ENCODE assay signal across 26 cellular contexts in the genomic region with DNA sequence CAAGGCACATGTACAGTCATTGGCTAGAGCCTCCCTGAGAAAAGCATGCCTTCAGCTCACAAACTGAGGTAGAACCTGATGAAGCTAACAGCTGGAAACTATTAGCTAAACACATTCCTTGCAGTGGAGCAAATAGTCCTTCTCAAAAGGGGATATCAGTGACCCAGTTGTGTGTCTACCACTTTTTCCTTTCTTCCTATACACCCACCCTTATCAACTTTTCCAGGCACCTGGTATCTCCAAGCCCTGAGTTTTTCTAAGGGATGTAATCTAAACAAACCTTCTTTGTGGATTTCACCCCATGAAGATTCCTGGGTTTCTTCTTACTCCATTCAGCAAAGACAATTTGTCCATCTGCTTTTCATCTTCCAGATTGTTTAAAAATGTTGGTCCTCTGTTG.
"Had no signal": no experiment of that assay in that cellular context is flagged by ENCODE, and none has a peak within 500 bp of the region (broad histone marks: within the 10 kb centered on the region; RNA-seq: fewer than 3 reads in every experiment).

No MANE protein-coding gene starts in this region.

- DNase-seq: stimulated activated CD4-positive, alpha-beta T cell treated with anti-CD3 and anti-CD28 coated beads, Interleukin-2, amount 100 ng/mL, for 48 hours; stimulated activated CD4-positive, alpha-beta T cell treated with anti-CD3 and anti-CD28 coated beads, Interleukin-4, amount 100 ng/mL, for 1 hour; stimulated activated CD4-positive, alpha-beta T cell treated with anti-CD3 and anti-CD28 coated beads, Interleukin-4, amount 100 ng/mL, for 24 hours; stimulated activated CD4-positive, alpha-beta T cell treated with anti-CD3 and anti-CD28 coated beads, Interleukin-4, amount 100 ng/mL, for 4 hours; stimulated activated CD8-positive, alpha-beta memory T cell treated with anti-CD3 and anti-CD28 coated beads, Interleukin-4, amount 100 ng/mL, for 48 hours; stimulated activated naive B cell treated with anti-CD40 and anti-IgM and Interleukin-4, amounts not matched to agents 10 μg/mL and 1 μg/mL and 100 μg/mL, for 72 hours; stimulated activated naive CD4-positive, alpha-beta T cell; stimulated activated naive CD4-positive, alpha-beta T cell treated with Interleukin-2 at 50 U/mL for 16 hours; stimulated activated naive CD8-positive, alpha-beta T cell treated with anti-CD3 and anti-CD28 coated beads, Interleukin-15, amount 100 ng/mL, for 72 hours; stimulated activated naive CD8-positive, alpha-beta T cell treated with anti-CD3 and anti-CD28 coated beads, Interleukin-15, Interleukin-2, amounts not matched to agents 100 U/mL and 50 U/mL, for 24 hours; stomach; substantia nigra; testis; thyroid gland; tibial artery; transverse colon; upper lobe of left lung; upper lobe of right lung; uterus had no signal

- H3K27ac ChIP-seq: stomach, suprapubic skin, testis, thoracic aorta, thyroid gland, tibial artery, tibial nerve, transverse colon, upper lobe of left lung, upper lobe of right lung, uterus, vagina had no signal

- H3K27ac Mint-ChIP-seq: stimulated activated memory B cell treated with anti-CD40 and anti-IgM and Interleukin-4, amounts not matched to agents 10 μg/mL and 1 μg/mL and 100 μg/mL, for 72 hours; stimulated activated naive B cell treated with anti-CD40 and anti-IgM and Interleukin-4, amounts not matched to agents 10 μg/mL and 1 μg/mL and 100 μg/mL, for 72 hours; stimulated activated naive CD8-positive, alpha-beta T cell treated with anti-CD3 and anti-CD28 coated beads, Interleukin-15, amount 100 ng/mL, for 72 hours; stimulated activated naive CD8-positive, alpha-beta T cell treated with anti-CD3 and anti-CD28 coated beads, Interleukin-15, Interleukin-2, amounts not matched to agents 100 ng/mL and 50 ng/mL, for 24 hours; type B pancreatic cell had no signal

- ATAC-seq: stimulated activated memory B cell treated with anti-CD40 and anti-IgM and Interleukin-4, amounts not matched to agents 10 μg/mL and 1 μg/mL and 100 μg/mL, for 72 hours; stimulated activated naive B cell treated with anti-CD40 and anti-IgM and Interleukin-4, amounts not matched to agents 10 μg/mL and 1 μg/mL and 100 μg/mL, for 72 hours; stimulated activated naive CD8-positive, alpha-beta T cell treated with anti-CD3 and anti-CD28 coated beads, Interleukin-15, amount 100 ng/mL, for 72 hours; stimulated activated naive CD8-positive, alpha-beta T cell treated with anti-CD3 and anti-CD28 coated beads, Interleukin-15, Interleukin-2, amounts not matched to agents 100 U/mL and 50 U/mL, for 24 hours; upper lobe of right lung had no signal

- H3K9me3 Mint-ChIP-seq: stimulated activated memory B cell treated with anti-CD40 and anti-IgM and Interleukin-4, amounts not matched to agents 10 μg/mL and 1 μg/mL and 100 μg/mL, for 72 hours; stimulated activated naive B cell treated with anti-CD40 and anti-IgM and Interleukin-4, amounts not matched to agents 10 μg/mL and 1 μg/mL and 100 μg/mL, for 72 hours; stimulated activated naive CD8-positive, alpha-beta T cell treated with anti-CD3 and anti-CD28 coated beads, Interleukin-15, amount 100 ng/mL, for 72 hours; stimulated activated naive CD8-positive, alpha-beta T cell treated with anti-CD3 and anti-CD28 coated beads, Interleukin-15, Interleukin-2, amounts not matched to agents 100 ng/mL and 50 ng/mL, for 24 hours; type B pancreatic cell had no signal

- H3K36me3 ChIP-seq: stomach, suprapubic skin, thoracic aorta, thyroid gland, tibial artery, tibial nerve, transverse colon, upper lobe of left lung, upper lobe of right lung, uterus, vagina had no signal

- H3K9me3 ChIP-seq: stomach, suprapubic skin, testis, thoracic aorta, thyroid gland, tibial artery, tibial nerve, transverse colon, upper lobe of left lung, upper lobe of right lung, uterus, vagina had no signal

- H3K36me3 Mint-ChIP-seq: stimulated activated memory B cell treated with anti-CD40 and anti-IgM and Interleukin-4, amounts not matched to agents 10 μg/mL and 1 μg/mL and 100 μg/mL, for 72 hours; stimulated activated naive B cell treated with anti-CD40 and anti-IgM and Interleukin-4, amounts not matched to agents 10 μg/mL and 1 μg/mL and 100 μg/mL, for 72 hours; type B pancreatic cell had no signal

- H3K4me3 ChIP-seq: stomach, suprapubic skin, testis, thoracic aorta, thyroid gland, tibial artery, tibial nerve, transverse colon, upper lobe of left lung, upper lobe of right lung, uterus, vagina had no signal

- H3K4me1 ChIP-seq: stomach, suprapubic skin, testis, thyroid gland, tibial artery, tibial nerve, transverse colon, upper lobe of left lung, upper lobe of right lung, uterus, vagina had no signal

- H3K27me3 ChIP-seq: suprapubic skin, testis, thyroid gland, tibial nerve, transverse colon, upper lobe of left lung, upper lobe of right lung, uterus, vagina had no signal

- H3K4me1 Mint-ChIP-seq: stimulated activated memory B cell treated with anti-CD40 and anti-IgM and Interleukin-4, amounts not matched to agents 10 μg/mL and 1 μg/mL and 100 μg/mL, for 72 hours; stimulated activated naive B cell treated with anti-CD40 and anti-IgM and Interleukin-4, amounts not matched to agents 10 μg/mL and 1 μg/mL and 100 μg/mL, for 72 hours; stimulated activated naive CD8-positive, alpha-beta T cell treated with anti-CD3 and anti-CD28 coated beads, Interleukin-15, amount 100 ng/mL, for 72 hours had no signal

- H3K4me3 Mint-ChIP-seq: stimulated activated memory B cell treated with anti-CD40 and anti-IgM and Interleukin-4, amounts not matched to agents 10 μg/mL and 1 μg/mL and 100 μg/mL, for 72 hours; stimulated activated naive B cell treated with anti-CD40 and anti-IgM and Interleukin-4, amounts not matched to agents 10 μg/mL and 1 μg/mL and 100 μg/mL, for 72 hours; stimulated activated naive CD8-positive, alpha-beta T cell treated with anti-CD3 and anti-CD28 coated beads, Interleukin-15, amount 100 ng/mL, for 72 hours; stimulated activated naive CD8-positive, alpha-beta T cell treated with anti-CD3 and anti-CD28 coated beads, Interleukin-15, Interleukin-2, amounts not matched to agents 100 ng/mL and 50 ng/mL, for 24 hours; type B pancreatic cell had no signal
